Comparison of ENCODE assay signal across 31 cellular contexts in genomic region chr14:29788093-29788492, GRCh38.
"Had no signal": no experiment of that assay in that cellular context is flagged by ENCODE, and none has a peak within 500 bp of the region (broad histone marks: within the 10 kb centered on the region; RNA-seq: fewer than 3 reads in every experiment).

No MANE protein-coding gene starts in this region.

- H3K27ac ChIP-seq: adrenal gland, Peyer's patch, RWPE1, VCaP had no signal

- H3K4me3 ChIP-seq: adrenal gland, Peyer's patch had no signal

- DNase-seq: activated B cell treated with CpG ODN at 0.5 μM for 24 hours; activated CD4-positive, alpha-beta memory T cell treated with anti-CD3 and anti-CD28 coated beads for 36 hours; activated CD4-positive, alpha-beta T cell treated with anti-CD3 and anti-CD28 coated beads for 4 hours; activated CD4-positive, alpha-beta T cell treated with anti-CD3 and anti-CD28 coated beads, Interleukin-2, amount 50 U/mL, for 1 hour; activated CD4-positive, CD25-positive, alpha-beta regulatory T cell treated with anti-CD3 and anti-CD28 coated beads, Interleukin-2, amount 50 U/mL, for 72 hours; activated CD8-positive, alpha-beta memory T cell treated with anti-CD3 and anti-CD28 coated beads, Interleukin-2, amount 50 U/mL, for 4 hours; activated gamma-delta T cell treated with Interleukin-2 at 50 U/mL for 16 hours; activated naive CD4-positive, alpha-beta T cell treated with anti-CD3 and anti-CD28 coated beads for 36 hours; activated T-cell treated with anti-CD3 and anti-CD28 coated beads for 4 hours; activated T-cell treated with anti-CD3 and anti-CD28 coated beads, Interleukin-2, amount 50 U/mL, for 4 hours; adrenal gland; central memory CD4-positive, alpha-beta T cell; NCI-H1048; NCI-H1105 treated with DMSO at 0.1 percent for 48 hours; NCI-H1436; NCI-H1694; NCI-H1930; NCI-H345; NCI-H524 treated with DMSO at 0.1 percent for 48 hours; PC-3; Peyer's patch; SIG-M5; SW 1271; T-helper 1 cell; T-helper 2 cell; T-helper 9 cell had no signal

- H3K36me3 ChIP-seq: adrenal gland, Peyer's patch had no signal

- ATAC-seq: activated naive CD4-positive, alpha-beta T cell treated with anti-CD3 and anti-CD28 coated beads, Interleukin-2, amount 50 U/mL, for 72 hours; activated T-cell treated with anti-CD3 and anti-CD28 coated beads, Interleukin-2, amount 50 U/mL, for 4 hours; PC-3; Right ventricle myocardium inferior; SK-N-SH treated with all-trans-retinoic acid at 6 μM for 48 hours had no signal

- H3K27me3 ChIP-seq: adrenal gland, Peyer's patch had no signal

- H3K4me1 ChIP-seq: adrenal gland, Peyer's patch had no signal

- H3K9me3 ChIP-seq: adrenal gland, Peyer's patch had no signal
